ENCODE assay signal across 8 cellular contexts in genomic region chr2:27381577-27382181, GRCh38. TPM values are rescaled to one million over a fixed set of nuclear protein-coding genes. Genes with fewer than 3 reads are reported as not detected.
DNase-seq lines count a peak whose midpoint lies in the region; ATAC-seq and TF ChIP-seq lines count a peak whose summit lies in the region.
"Had no signal": no experiment of that assay in that cellular context is flagged by ENCODE, and none has a peak within 500 bp of the region (broad histone marks: within the 10 kb centered on the region; RNA-seq: fewer than 3 reads in every experiment).

No MANE protein-coding gene starts in this region.

- H4K20me1 ChIP-seq in DND-41 (ENCODE audit: insufficient read depth, low read length), result peaks cover 29% of the 10 kb centered on the region; the same call in 1 of the 2 replicates
- no peaks in the 10 kb centered on the region for H4K20me1 ChIP-seq in Karpas-422 (ENCODE audit: insufficient read depth, low read depth, low read length)

- H3K79me2 ChIP-seq in DND-41 (ENCODE audit: insufficient read depth, low read length) (peaks cover 37% of the 10 kb centered on the region), Karpas-422 (ENCODE audit: low read length) (no peaks in the 10 kb centered on the region)

- H3K27me3 Mint-ChIP-seq in nephron progenitor cell (ENCODE audit: low read depth, poor library complexity), result peaks cover 9% of the 10 kb centered on the region

- no peaks in the 10 kb centered on the region for H3K9me3 ChIP-seq in DND-41 (ENCODE audit: insufficient read depth, low read length, severe bottlenecking)
- H3K9me3 ChIP-seq in Karpas-422 (ENCODE audit: low read length), result no peaks in the 10 kb centered on the region

- H3K27ac ChIP-seq in DND-41 (ENCODE audit: low read length) (peak overlapping the region; percentile 91; the same call in 1 of the 2 replicates), Karpas-422 (ENCODE audit: low read length) (no peak overlapping the region)

- no peak overlapping the region for H2AFZ ChIP-seq in DND-41 (ENCODE audit: low read depth, low read length)
- no peak overlapping the region for H2AFZ ChIP-seq in Karpas-422 (ENCODE audit: low read length)

- H3K9me2 ChIP-seq in Karpas-422 (replicated peaks; ENCODE audit: insufficient read depth, low read length), result no peaks in the 10 kb centered on the region

- H3K9me3 Mint-ChIP-seq in activated naive CD4-positive, alpha-beta T cell treated with anti-CD3 and anti-CD28 coated beads, Interleukin-2, amount 50 U/mL, for 72 hours, result no peaks in the 10 kb centered on the region
- no peaks in the 10 kb centered on the region for H3K9me3 Mint-ChIP-seq in nephron progenitor cell

- H3K4me2 ChIP-seq in DND-41 (ENCODE audit: insufficient read depth, low read length), result peak overlapping the region; percentile 69; the same call in 1 of the 2 replicates
- no peak overlapping the region for H3K4me2 ChIP-seq in Karpas-422 (ENCODE audit: low read depth, low read length, poor library complexity, severe bottlenecking)

- H3K9ac ChIP-seq in DND-41 (ENCODE audit: low read depth, low read length) (peak overlapping the region; percentile 71; the same call in 1 of the 2 replicates), Karpas-422 (ENCODE audit: low read length) (no peak overlapping the region)

- TF ChIP-seq CTCF in DND-41 (IDR thresholded peaks at IDR 0.05; ENCODE audit: borderline replicate concordance, extremely low read depth, low read length, poor library complexity, severe bottlenecking) (no peak), nephron progenitor cell (IDR thresholded peaks at IDR 0.05) (no peak)

- peak overlapping the region in 1 of 2 experiments; percentile 75; a peak in 1 of 4 replicates for H3K4me3 ChIP-seq in DND-41 (ENCODE audit: low read depth in 1 of 2, low read length in 2 of 2)
- H3K4me3 ChIP-seq in Karpas-422 (ENCODE audit: low read length), result no peak overlapping the region

- peaks cover 39% of the 10 kb centered on the region for H3K4me1 Mint-ChIP-seq in nephron progenitor cell

- H3K27me3 ChIP-seq in DND-41 (ENCODE audit: insufficient read depth, low read length, poor library complexity), result no peaks in the 10 kb centered on the region
- H3K27me3 ChIP-seq in Karpas-422 (ENCODE audit: low read length), result no peaks in the 10 kb centered on the region

- H3K4me1 ChIP-seq in DND-41 (ENCODE audit: insufficient read depth, low read length) (peaks cover 41% of the 10 kb centered on the region), Karpas-422 (ENCODE audit: low read length) (peaks cover 20% of the 10 kb centered on the region)

- H3K36me3 Mint-ChIP-seq in activated naive CD4-positive, alpha-beta T cell treated with anti-CD3 and anti-CD28 coated beads, Interleukin-2, amount 50 U/mL, for 72 hours, result peaks cover 31 to 37% of the 10 kb centered on the region in 2 donors
- H3K36me3 Mint-ChIP-seq in nephron progenitor cell (ENCODE audit: low read depth), result peaks cover 52% of the 10 kb centered on the region

- ATAC-seq in DND-41 (ENCODE audit: insufficient read depth, low read depth), result no peak
- no peak for ATAC-seq in activated naive CD4-positive, alpha-beta T cell treated with anti-CD3 and anti-CD28 coated beads, Interleukin-2, amount 50 U/mL, for 72 hours

- H3K36me3 ChIP-seq in DND-41 (ENCODE audit: insufficient read depth, low read length) (peaks cover 78% of the 10 kb centered on the region), Karpas-422 (ENCODE audit: insufficient read depth, low read length) (peaks cover 29% of the 10 kb centered on the region; the same call in 1 of the 2 replicates)

- peak overlapping the region; percentile 88 to 98 for H3K27ac Mint-ChIP-seq in activated naive CD4-positive, alpha-beta T cell treated with anti-CD3 and anti-CD28 coated beads, Interleukin-2, amount 50 U/mL, for 72 hours
- peak overlapping the region; percentile 100 for H3K27ac Mint-ChIP-seq in nephron progenitor cell

- DNase-seq in DND-41 (no peak), nephron progenitor cell (no peak), SW 1271 (lab: John Stamatoyannopoulos, UW) (no peak), Karpas-422 (no peak), SHP77 treated with DMSO at 0.1 percent for 48 hours (lab: John Stamatoyannopoulos, UW) (no peak)
- DNase-seq in activated naive CD4-positive, alpha-beta T cell treated with anti-CD3 and anti-CD28 coated beads, Interleukin-2, amount 50 U/mL, for 72 hours (ENCODE audit: low spot score in 2 of 2), result no peak
- DNase-seq: erythroblast; stimulated activated CD4-positive, alpha-beta T cell treated with anti-CD3 and anti-CD28 coated beads, Interleukin-4, amount 100 ng/mL, for 24 hours had no signal

- H3K4me3 Mint-ChIP-seq in nephron progenitor cell, result peak overlapping the region; percentile 95

RNA-seq across cellular contexts. Expression of gene ZNF513, which starts 1.1 kb away (rescaled TPM):
- 10 to 100 TPM; 10.7 to 12.4 TPM for total RNA-seq in activated naive CD4-positive, alpha-beta T cell treated with anti-CD3 and anti-CD28 coated beads, Interleukin-2, amount 50 U/mL, for 72 hours
- 7.0 and 12.6 TPM in 2 replicates for total RNA-seq in Karpas-422 (2014; rRNA removed; shearing (Covaris generic); ENCODE audit: low replicate concordance)

RNA-seq across cellular contexts. Expression of gene SNX17, which starts 11.3 kb away (rescaled TPM):
- 10 to 100 TPM; 56.4 to 82.1 TPM for total RNA-seq in activated naive CD4-positive, alpha-beta T cell treated with anti-CD3 and anti-CD28 coated beads, Interleukin-2, amount 50 U/mL, for 72 hours
- total RNA-seq in Karpas-422 (2014; rRNA removed; shearing (Covaris generic); ENCODE audit: low replicate concordance), result 77.4 and 116 TPM in 2 replicates

RNA-seq across cellular contexts. Expression of gene EIF2B4, which starts 11.5 kb away (rescaled TPM):
- 10 to 100 TPM; 34.2 to 51.1 TPM for total RNA-seq in activated naive CD4-positive, alpha-beta T cell treated with anti-CD3 and anti-CD28 coated beads, Interleukin-2, amount 50 U/mL, for 72 hours
- 30.6 and 35.3 TPM in 2 replicates for total RNA-seq in Karpas-422 (2014; rRNA removed; shearing (Covaris generic); ENCODE audit: low replicate concordance)

RNA-seq across cellular contexts. Expression of gene GTF3C2, which starts 25.1 kb away (rescaled TPM):
- 10 to 100 TPM; 62.1 to 76.0 TPM for total RNA-seq in activated naive CD4-positive, alpha-beta T cell treated with anti-CD3 and anti-CD28 coated beads, Interleukin-2, amount 50 U/mL, for 72 hours
- total RNA-seq in Karpas-422 (2014; rRNA removed; shearing (Covaris generic); ENCODE audit: low replicate concordance), result 44.2 and 79.0 TPM in 2 replicates

RNA-seq across cellular contexts. Expression of gene PPM1G, which starts 27.7 kb away (rescaled TPM):
- 100 to 1,000 TPM; 122 to 127 TPM for total RNA-seq in activated naive CD4-positive, alpha-beta T cell treated with anti-CD3 and anti-CD28 coated beads, Interleukin-2, amount 50 U/mL, for 72 hours
- 66.9 and 79.6 TPM in 2 replicates for total RNA-seq in Karpas-422 (2014; rRNA removed; shearing (Covaris generic); ENCODE audit: low replicate concordance)
